ENCODE assay signal across 20 cellular contexts in the genomic region with DNA sequence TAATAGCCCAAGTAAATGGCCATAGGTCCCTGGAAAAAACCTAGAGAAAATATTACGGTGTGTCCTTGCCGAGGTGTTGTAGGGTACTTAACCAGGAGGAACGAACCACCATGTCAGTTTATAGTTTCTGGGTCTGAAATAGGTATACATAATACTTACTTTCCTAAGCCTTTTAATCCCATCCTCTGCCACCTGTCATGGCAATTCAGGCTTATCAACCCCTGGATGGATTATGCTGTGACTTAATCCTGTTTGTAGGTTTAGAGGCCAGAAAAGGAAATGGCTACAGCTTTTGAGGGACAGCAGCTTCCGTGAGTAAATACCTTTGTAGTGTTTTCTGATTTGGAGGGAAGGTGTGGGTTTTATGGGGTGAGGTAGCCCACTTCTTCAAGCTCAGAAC.
DNase-seq lines count a peak whose midpoint lies in the region; ATAC-seq and TF ChIP-seq lines count a peak whose summit lies in the region.
"Had no signal": no experiment of that assay in that cellular context is flagged by ENCODE, and none has a peak within 500 bp of the region (broad histone marks: within the 10 kb centered on the region; RNA-seq: fewer than 3 reads in every experiment).

No MANE protein-coding gene starts in this region.

- no peaks in the 10 kb centered on the region for H3K4me1 Mint-ChIP-seq in activated CD4-positive, alpha-beta memory T cell treated with anti-CD3 and anti-CD28 coated beads, Interleukin-2, amount 10 ng/mL, durations not matched to agents 7 days and 5 days
- H3K4me1 Mint-ChIP-seq: CD14-positive monocyte; CD8-positive, alpha-beta memory T cell had no signal

- H3K36me3 Mint-ChIP-seq in activated CD4-positive, alpha-beta memory T cell treated with anti-CD3 and anti-CD28 coated beads, Interleukin-2, amount 10 ng/mL, durations not matched to agents 7 days and 5 days (ENCODE audit: low read depth): no peaks in the 10 kb centered on the region
- H3K36me3 Mint-ChIP-seq: CD14-positive monocyte; CD8-positive, alpha-beta memory T cell had no signal

- TF ChIP-seq CTCF in 22Rv1 (IDR thresholded peaks at IDR 0.05) (no peak), retinal pigment epithelial cell (conservative IDR thresholded peaks at IDR 0.05; ENCODE audit: low read depth, low read length) (no peak)

- no peak for ATAC-seq in HG03439 (IDR thresholded peaks at IDR 0.05; ENCODE audit: unreplicated experiment)
- ATAC-seq: A549, HCT116 had no signal

- H3K9me3 Mint-ChIP-seq in activated CD4-positive, alpha-beta memory T cell treated with anti-CD3 and anti-CD28 coated beads, Interleukin-2, amount 10 ng/mL, durations not matched to agents 7 days and 5 days: peaks cover 15% of the 10 kb centered on the region
- H3K9me3 Mint-ChIP-seq: H9 had no signal

- DNase-seq in NCI-H524 (lab: John Stamatoyannopoulos, UW) (peak; percentile 87 to 94), NCI-H82 treated with DMSO at 0.1 percent for 48 hours (lab: John Stamatoyannopoulos, UW; ENCODE audit: unreplicated experiment) (peak; percentile 77), retinal pigment epithelial cell (ENCODE audit: low read depth) (peak; percentile 29), nucleus accumbens (lab: John Stamatoyannopoulos, UW) (no peak)
- no peak for DNase-seq in activated CD4-positive, alpha-beta memory T cell treated with anti-CD3 and anti-CD28 coated beads, Interleukin-2, amount 10 ng/mL, durations not matched to agents 7 days and 5 days
- DNase-seq: 8988T; ACHN; AML-193; BE2C; CD4-positive, alpha-beta T cell; CD8-positive, alpha-beta memory T cell; DND-41; GM23248; H9 had no signal

- H3K27me3 Mint-ChIP-seq in activated CD4-positive, alpha-beta memory T cell treated with anti-CD3 and anti-CD28 coated beads, Interleukin-2, amount 10 ng/mL, durations not matched to agents 7 days and 5 days: no peaks in the 10 kb centered on the region
- H3K27me3 Mint-ChIP-seq: CD4-positive, alpha-beta T cell; CD8-positive, alpha-beta memory T cell had no signal

- no peak overlapping the region for H3K4me3 Mint-ChIP-seq in activated CD4-positive, alpha-beta memory T cell treated with anti-CD3 and anti-CD28 coated beads, Interleukin-2, amount 10 ng/mL, durations not matched to agents 7 days and 5 days
- H3K4me3 Mint-ChIP-seq: CD14-positive monocyte; CD4-positive, alpha-beta T cell; CD8-positive, alpha-beta memory T cell; H9 had no signal

- H3K27ac ChIP-seq in 22Rv1: peak overlapping the region; percentile 35
- H3K27ac ChIP-seq: A549; BLaER1 treated with 17β-estradiol and CSF1 and Interleukin-3, amounts not matched to agents 10 nM and 100 nM; GM23248 had no signal

- POLR2A ChIA-PET in activated CD4-positive, alpha-beta memory T cell treated with anti-CD3 and anti-CD28 coated beads, Interleukin-2, amount 10 ng/mL, durations not matched to agents 7 days and 5 days (lab: Charles Lee): no interaction called here

- H3K27ac Mint-ChIP-seq in activated CD4-positive, alpha-beta memory T cell treated with anti-CD3 and anti-CD28 coated beads, Interleukin-2, amount 10 ng/mL, durations not matched to agents 7 days and 5 days: no peak overlapping the region
- H3K27ac Mint-ChIP-seq: CD14-positive monocyte; CD4-positive, alpha-beta T cell; CD8-positive, alpha-beta memory T cell had no signal

- CTCF ChIA-PET in activated CD4-positive, alpha-beta memory T cell treated with anti-CD3 and anti-CD28 coated beads, Interleukin-2, amount 10 ng/mL, durations not matched to agents 7 days and 5 days (lab: Charles Lee): no interaction called here

- H3K4me3 ChIP-seq in retinal pigment epithelial cell (ENCODE audit: low read length): no peak overlapping the region
- H3K4me3 ChIP-seq: A549; BLaER1 treated with 17β-estradiol and CSF1 and Interleukin-3, amounts not matched to agents 10 nM and 100 nM; GM23248 had no signal

Comparison
In these comparisons a context has a peak if more than half of its experiments do, and no peak if none do; other contexts are left out.
1. DNase-seq: peak in NCI-H524 (2 of 2), NCI-H82 treated with DMSO at 0.1 percent for 48 hours (single experiment) and retinal pigment epithelial cell (single experiment); none in nucleus accumbens (0 of 56) and activated CD4-positive, alpha-beta memory T cell treated with anti-CD3 and anti-CD28 coated beads, Interleukin-2, amount 10 ng/mL, durations not matched to agents 7 days and 5 days (single experiment).